In the genomic region with DNA sequence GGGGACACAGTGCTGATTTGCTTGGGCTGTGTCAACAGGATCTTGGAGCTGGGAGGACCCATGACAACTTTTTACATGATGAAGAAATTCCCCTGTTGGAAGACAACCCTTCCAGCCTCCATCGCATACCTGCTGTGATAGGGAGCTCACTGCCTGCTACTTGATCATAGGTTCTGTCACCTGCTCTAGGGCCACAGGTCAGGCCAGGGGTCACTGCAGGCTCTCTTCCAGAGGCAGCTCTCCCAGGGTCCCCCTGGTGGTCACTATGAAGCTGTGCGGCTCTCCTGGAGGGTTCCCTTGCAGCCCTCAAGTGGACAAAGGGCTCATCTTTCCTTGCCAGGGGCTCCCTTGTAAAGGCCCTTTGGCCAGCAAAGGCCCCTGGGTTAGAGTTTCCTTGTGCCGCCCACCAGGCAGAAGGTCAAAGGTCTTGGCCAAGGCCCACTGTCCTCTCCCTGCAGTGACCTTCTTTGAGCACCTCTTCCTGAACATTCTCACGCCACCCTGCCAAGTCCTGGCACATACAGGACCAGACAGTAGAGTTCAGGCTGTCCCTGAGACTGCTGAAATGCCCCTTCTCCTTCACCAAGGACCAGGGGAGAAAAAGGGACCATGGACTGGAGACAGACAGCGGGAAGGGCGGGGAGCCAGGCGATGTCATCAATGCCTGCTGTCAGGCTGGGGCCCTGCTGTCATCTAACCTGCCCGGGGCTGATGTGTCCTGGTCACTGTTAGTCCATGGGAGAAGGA, we compare ENCODE assay signal across 1 cellular context.
TF ChIP-seq lines count a peak whose summit lies in the region.

No MANE protein-coding gene starts in this region.

TF ChIP-seq in HepG2, 621 proteins besides CTCF, POLR2A, EP300 and RAD21 (continued from another document):
- TF ChIP-seq, protein P1, sequence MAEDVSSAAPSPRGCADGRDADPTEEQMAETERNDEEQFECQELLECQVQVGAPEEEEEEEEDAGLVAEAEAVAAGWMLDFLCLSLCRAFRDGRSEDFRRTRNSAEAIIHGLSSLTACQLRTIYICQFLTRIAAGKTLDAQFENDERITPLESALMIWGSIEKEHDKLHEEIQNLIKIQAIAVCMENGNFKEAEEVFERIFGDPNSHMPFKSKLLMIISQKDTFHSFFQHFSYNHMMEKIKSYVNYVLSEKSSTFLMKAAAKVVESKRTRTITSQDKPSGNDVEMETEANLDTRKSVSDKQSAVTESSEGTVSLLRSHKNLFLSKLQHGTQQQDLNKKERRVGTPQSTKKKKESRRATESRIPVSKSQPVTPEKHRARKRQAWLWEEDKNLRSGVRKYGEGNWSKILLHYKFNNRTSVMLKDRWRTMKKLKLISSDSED (CRISPR knock-in tag; IDR thresholded peaks at IDR 0.05) = no peak
- no peak for TF ChIP-seq HDAC6 (IDR thresholded peaks at IDR 0.05; ENCODE audit: low read depth, low read length)
- TF ChIP-seq ZNF256 (CRISPR knock-in tag; conservative IDR thresholded peaks at IDR 0.05) = no peak
- TF ChIP-seq, protein P2, sequence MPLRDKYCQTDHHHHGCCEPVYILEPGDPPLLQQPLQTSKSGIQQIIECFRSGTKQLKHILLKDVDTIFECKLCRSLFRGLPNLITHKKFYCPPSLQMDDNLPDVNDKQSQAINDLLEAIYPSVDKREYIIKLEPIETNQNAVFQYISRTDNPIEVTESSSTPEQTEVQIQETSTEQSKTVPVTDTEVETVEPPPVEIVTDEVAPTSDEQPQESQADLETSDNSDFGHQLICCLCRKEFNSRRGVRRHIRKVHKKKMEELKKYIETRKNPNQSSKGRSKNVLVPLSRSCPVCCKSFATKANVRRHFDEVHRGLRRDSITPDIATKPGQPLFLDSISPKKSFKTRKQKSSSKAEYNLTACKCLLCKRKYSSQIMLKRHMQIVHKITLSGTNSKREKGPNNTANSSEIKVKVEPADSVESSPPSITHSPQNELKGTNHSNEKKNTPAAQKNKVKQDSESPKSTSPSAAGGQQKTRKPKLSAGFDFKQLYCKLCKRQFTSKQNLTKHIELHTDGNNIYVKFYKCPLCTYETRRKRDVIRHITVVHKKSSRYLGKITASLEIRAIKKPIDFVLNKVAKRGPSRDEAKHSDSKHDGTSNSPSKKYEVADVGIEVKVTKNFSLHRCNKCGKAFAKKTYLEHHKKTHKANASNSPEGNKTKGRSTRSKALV (CRISPR knock-in tag; IDR thresholded peaks at IDR 0.05) = peak; percentile 48; the same call in 1 of the 2 replicates
- peak; percentile 83 for TF ChIP-seq STAG1 (CRISPR knock-in tag; IDR thresholded peaks at IDR 0.05)
- 0 out of 2 replicates have a peak, but pooled peaks have one; percentile 33 for TF ChIP-seq ZMYM4 (CRISPR knock-in tag; IDR thresholded peaks at IDR 0.05)
- no peak for TF ChIP-seq CENPX (CRISPR knock-in tag; IDR thresholded peaks at IDR 0.05)
- TF ChIP-seq, protein P3, sequence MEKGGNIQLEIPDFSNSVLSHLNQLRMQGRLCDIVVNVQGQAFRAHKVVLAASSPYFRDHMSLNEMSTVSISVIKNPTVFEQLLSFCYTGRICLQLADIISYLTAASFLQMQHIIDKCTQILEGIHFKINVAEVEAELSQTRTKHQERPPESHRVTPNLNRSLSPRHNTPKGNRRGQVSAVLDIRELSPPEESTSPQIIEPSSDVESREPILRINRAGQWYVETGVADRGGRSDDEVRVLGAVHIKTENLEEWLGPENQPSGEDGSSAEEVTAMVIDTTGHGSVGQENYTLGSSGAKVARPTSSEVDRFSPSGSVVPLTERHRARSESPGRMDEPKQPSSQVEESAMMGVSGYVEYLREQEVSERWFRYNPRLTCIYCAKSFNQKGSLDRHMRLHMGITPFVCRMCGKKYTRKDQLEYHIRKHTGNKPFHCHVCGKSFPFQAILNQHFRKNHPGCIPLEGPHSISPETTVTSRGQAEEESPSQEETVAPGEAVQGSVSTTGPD (CRISPR knock-in tag; IDR thresholded peaks at IDR 0.05) = peak; percentile 32; the same call in 1 of the 2 replicates
- TF ChIP-seq, protein P4, sequence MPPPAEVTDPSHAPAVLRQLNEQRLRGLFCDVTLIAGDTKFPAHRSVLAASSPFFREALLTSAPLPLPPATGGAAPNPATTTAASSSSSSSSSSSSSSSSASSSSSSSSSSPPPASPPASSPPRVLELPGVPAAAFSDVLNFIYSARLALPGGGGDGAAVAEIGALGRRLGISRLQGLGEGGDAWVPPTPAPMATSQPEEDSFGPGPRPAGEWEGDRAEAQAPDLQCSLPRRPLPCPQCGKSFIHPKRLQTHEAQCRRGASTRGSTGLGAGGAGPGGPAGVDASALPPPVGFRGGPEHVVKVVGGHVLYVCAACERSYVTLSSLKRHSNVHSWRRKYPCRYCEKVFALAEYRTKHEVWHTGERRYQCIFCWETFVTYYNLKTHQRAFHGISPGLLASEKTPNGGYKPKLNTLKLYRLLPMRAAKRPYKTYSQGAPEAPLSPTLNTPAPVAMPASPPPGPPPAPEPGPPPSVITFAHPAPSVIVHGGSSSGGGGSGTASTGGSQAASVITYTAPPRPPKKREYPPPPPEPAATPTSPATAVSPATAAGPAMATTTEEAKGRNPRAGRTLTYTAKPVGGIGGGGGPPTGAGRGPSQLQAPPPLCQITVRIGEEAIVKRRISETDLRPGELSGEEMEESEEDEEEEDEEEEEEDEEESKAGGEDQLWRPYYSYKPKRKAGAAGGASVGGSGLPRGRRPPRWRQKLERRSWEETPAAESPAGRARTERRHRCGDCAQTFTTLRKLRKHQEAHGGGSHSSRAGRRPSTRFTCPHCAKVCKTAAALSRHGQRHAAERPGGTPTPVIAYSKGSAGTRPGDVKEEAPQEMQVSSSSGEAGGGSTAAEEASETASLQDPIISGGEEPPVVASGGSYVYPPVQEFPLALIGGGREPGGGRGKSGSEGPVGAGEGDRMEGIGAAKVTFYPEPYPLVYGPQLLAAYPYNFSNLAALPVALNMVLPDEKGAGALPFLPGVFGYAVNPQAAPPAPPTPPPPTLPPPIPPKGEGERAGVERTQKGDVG (CRISPR knock-in tag; IDR thresholded peaks at IDR 0.05; ENCODE audit: borderline replicate concordance) = 0 out of 2 replicates have a peak, but pooled peaks have one; percentile 5
- TF ChIP-seq, protein P5, sequence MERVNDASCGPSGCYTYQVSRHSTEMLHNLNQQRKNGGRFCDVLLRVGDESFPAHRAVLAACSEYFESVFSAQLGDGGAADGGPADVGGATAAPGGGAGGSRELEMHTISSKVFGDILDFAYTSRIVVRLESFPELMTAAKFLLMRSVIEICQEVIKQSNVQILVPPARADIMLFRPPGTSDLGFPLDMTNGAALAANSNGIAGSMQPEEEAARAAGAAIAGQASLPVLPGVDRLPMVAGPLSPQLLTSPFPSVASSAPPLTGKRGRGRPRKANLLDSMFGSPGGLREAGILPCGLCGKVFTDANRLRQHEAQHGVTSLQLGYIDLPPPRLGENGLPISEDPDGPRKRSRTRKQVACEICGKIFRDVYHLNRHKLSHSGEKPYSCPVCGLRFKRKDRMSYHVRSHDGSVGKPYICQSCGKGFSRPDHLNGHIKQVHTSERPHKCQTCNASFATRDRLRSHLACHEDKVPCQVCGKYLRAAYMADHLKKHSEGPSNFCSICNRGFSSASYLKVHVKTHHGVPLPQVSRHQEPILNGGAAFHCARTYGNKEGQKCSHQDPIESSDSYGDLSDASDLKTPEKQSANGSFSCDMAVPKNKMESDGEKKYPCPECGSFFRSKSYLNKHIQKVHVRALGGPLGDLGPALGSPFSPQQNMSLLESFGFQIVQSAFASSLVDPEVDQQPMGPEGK (CRISPR knock-in tag; IDR thresholded peaks at IDR 0.05) = 0 out of 2 replicates have a peak, but pooled peaks have one; percentile 23
- TF ChIP-seq ZNF138 (CRISPR knock-in tag; IDR thresholded peaks at IDR 0.05; ENCODE audit: low read depth) = no peak
